1 cellular context compared by ENCODE assay signal in the genomic region with DNA sequence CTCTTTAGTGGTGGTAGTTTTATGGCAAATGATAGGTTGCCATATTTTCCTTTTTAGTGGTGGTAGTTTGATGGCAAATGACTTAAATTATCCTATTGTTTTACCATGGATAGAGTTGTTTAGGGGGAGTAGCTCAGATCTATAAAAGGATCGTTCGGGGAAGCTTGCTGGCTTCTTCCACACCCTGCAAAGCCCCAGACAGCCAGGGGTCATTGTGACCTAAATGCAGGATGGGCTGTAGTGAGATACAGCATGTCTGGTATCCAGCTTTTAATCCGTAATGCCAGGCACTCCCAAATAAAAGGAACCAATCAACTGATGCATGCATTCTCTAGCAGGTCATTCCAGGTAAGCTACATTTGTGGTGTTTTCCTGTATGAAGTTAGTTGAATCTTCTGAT.
TF ChIP-seq lines count a peak whose summit lies in the region.

No MANE protein-coding gene starts in this region.

TF ChIP-seq in SK-N-SH, 30 proteins besides CTCF, POLR2A, EP300 and RAD21 (continued from another document):
- TF ChIP-seq, protein P1, sequence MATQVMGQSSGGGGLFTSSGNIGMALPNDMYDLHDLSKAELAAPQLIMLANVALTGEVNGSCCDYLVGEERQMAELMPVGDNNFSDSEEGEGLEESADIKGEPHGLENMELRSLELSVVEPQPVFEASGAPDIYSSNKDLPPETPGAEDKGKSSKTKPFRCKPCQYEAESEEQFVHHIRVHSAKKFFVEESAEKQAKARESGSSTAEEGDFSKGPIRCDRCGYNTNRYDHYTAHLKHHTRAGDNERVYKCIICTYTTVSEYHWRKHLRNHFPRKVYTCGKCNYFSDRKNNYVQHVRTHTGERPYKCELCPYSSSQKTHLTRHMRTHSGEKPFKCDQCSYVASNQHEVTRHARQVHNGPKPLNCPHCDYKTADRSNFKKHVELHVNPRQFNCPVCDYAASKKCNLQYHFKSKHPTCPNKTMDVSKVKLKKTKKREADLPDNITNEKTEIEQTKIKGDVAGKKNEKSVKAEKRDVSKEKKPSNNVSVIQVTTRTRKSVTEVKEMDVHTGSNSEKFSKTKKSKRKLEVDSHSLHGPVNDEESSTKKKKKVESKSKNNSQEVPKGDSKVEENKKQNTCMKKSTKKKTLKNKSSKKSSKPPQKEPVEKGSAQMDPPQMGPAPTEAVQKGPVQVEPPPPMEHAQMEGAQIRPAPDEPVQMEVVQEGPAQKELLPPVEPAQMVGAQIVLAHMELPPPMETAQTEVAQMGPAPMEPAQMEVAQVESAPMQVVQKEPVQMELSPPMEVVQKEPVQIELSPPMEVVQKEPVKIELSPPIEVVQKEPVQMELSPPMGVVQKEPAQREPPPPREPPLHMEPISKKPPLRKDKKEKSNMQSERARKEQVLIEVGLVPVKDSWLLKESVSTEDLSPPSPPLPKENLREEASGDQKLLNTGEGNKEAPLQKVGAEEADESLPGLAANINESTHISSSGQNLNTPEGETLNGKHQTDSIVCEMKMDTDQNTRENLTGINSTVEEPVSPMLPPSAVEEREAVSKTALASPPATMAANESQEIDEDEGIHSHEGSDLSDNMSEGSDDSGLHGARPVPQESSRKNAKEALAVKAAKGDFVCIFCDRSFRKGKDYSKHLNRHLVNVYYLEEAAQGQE (IDR thresholded peaks at IDR 0.05; ENCODE audit: low read depth, low read length), result no peak
- no peak for TF ChIP-seq SIN3A (IDR thresholded peaks at IDR 0.05; ENCODE audit: borderline replicate concordance, low read depth, low read length)
- TF ChIP-seq, protein P2, sequence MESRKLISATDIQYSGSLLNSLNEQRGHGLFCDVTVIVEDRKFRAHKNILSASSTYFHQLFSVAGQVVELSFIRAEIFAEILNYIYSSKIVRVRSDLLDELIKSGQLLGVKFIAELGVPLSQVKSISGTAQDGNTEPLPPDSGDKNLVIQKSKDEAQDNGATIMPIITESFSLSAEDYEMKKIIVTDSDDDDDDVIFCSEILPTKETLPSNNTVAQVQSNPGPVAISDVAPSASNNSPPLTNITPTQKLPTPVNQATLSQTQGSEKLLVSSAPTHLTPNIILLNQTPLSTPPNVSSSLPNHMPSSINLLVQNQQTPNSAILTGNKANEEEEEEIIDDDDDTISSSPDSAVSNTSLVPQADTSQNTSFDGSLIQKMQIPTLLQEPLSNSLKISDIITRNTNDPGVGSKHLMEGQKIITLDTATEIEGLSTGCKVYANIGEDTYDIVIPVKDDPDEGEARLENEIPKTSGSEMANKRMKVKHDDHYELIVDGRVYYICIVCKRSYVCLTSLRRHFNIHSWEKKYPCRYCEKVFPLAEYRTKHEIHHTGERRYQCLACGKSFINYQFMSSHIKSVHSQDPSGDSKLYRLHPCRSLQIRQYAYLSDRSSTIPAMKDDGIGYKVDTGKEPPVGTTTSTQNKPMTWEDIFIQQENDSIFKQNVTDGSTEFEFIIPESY (IDR thresholded peaks at IDR 0.05; ENCODE audit: borderline replicate concordance, low read depth), result no peak
- TF ChIP-seq, protein P3, sequence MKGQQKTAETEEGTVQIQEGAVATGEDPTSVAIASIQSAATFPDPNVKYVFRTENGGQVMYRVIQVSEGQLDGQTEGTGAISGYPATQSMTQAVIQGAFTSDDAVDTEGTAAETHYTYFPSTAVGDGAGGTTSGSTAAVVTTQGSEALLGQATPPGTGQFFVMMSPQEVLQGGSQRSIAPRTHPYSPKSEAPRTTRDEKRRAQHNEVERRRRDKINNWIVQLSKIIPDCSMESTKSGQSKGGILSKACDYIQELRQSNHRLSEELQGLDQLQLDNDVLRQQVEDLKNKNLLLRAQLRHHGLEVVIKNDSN (IDR thresholded peaks at IDR 0.05; ENCODE audit: borderline replicate concordance, low read depth), result no peak
- no peak for TF ChIP-seq ELF1 (IDR thresholded peaks at IDR 0.05)
- TF ChIP-seq RCOR1 (IDR thresholded peaks at IDR 0.05; ENCODE audit: low read length), result no peak
- no peak for TF ChIP-seq GATA2 (CRISPR knock-in tag; IDR thresholded peaks at IDR 0.05)
- no peak for TF ChIP-seq MEF2A (IDR thresholded peaks at IDR 0.05; ENCODE audit: borderline replicate concordance, low read depth)
- no peak for TF ChIP-seq GABPA (IDR thresholded peaks at IDR 0.05; ENCODE audit: low read depth)
- TF ChIP-seq, protein P4, sequence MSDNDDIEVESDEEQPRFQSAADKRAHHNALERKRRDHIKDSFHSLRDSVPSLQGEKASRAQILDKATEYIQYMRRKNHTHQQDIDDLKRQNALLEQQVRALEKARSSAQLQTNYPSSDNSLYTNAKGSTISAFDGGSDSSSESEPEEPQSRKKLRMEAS (IDR thresholded peaks at IDR 0.05; ENCODE audit: low read depth), result no peak
TF ChIP-seq in SK-N-SH: peak in this region for 0.
